In the genomic region with DNA sequence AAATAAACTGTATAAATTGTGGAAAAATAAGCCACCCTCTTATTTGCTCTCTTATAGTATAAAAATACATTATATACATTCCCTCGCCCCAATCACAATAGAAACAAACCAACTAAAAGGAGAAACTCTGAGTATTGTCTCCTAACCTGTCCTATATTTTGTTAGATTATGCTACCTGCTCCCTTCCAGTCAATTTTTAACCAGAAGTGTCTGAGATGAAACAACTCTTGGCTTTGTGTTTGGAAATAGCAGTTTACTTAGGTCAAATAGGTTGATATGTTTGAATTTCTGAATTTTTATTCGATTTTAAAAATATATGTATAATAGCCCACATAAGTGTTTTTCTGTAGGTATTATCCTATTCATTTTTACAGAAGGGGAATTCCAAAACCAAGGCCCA, we compare ENCODE assay signal across 28 cellular contexts.
"Had no signal": no experiment of that assay in that cellular context is flagged by ENCODE, and none has a peak within 500 bp of the region (broad histone marks: within the 10 kb centered on the region; RNA-seq: fewer than 3 reads in every experiment).

No MANE protein-coding gene starts in this region.

- H3K9me3 ChIP-seq: colonic mucosa, esophagus muscularis mucosa, esophagus squamous epithelium, gastrocnemius medialis, gastroesophageal sphincter, heart left ventricle, heart right ventricle had no signal

- H3K27me3 ChIP-seq: colonic mucosa, esophagus muscularis mucosa, esophagus squamous epithelium, foreskin keratinocyte, gastrocnemius medialis, gastroesophageal sphincter, heart left ventricle, heart right ventricle had no signal

- H3K4me3 ChIP-seq: colonic mucosa, coronary artery, dorsolateral prefrontal cortex, esophagus muscularis mucosa, esophagus squamous epithelium, gastrocnemius medialis, gastroesophageal sphincter, heart left ventricle, heart right ventricle had no signal

- ATAC-seq: effector memory CD8-positive, alpha-beta T cell; esophagus mucosa; foreskin keratinocyte; gastrocnemius medialis; gastroesophageal sphincter; heart left ventricle; heart right ventricle had no signal

- H3K4me1 ChIP-seq: colonic mucosa, esophagus muscularis mucosa, esophagus squamous epithelium, foreskin keratinocyte, gastrocnemius medialis, gastroesophageal sphincter, heart left ventricle, heart right ventricle had no signal

- H3K36me3 ChIP-seq: colonic mucosa, esophagus muscularis mucosa, esophagus squamous epithelium, gastrocnemius medialis, gastroesophageal sphincter, heart left ventricle, heart right ventricle had no signal

- H3K27ac ChIP-seq: colonic mucosa, coronary artery, dorsolateral prefrontal cortex, epithelial cell of prostate, esophagus muscularis mucosa, esophagus squamous epithelium, foreskin keratinocyte, gastrocnemius medialis, gastroesophageal sphincter, heart left ventricle, heart right ventricle had no signal

- FAIRE-seq: colon, endometrium, endothelial cell of umbilical vein, frontal cortex had no signal

- DNase-seq: colonic mucosa; cortex of kidney; dermis blood vessel endothelial cell; dorsolateral prefrontal cortex; effector CD4-positive, alpha-beta T cell; effector CD8-positive, alpha-beta T cell; effector memory CD4-positive, alpha-beta T cell; effector memory CD8-positive, alpha-beta T cell; endodermal cell; erythroblast; esophagus squamous epithelium; foreskin fibroblast; foreskin keratinocyte; foreskin melanocyte; gastrocnemius medialis; glutamatergic neuron; head of caudate nucleus; heart left ventricle; heart right ventricle had no signal
